In the genomic region with DNA sequence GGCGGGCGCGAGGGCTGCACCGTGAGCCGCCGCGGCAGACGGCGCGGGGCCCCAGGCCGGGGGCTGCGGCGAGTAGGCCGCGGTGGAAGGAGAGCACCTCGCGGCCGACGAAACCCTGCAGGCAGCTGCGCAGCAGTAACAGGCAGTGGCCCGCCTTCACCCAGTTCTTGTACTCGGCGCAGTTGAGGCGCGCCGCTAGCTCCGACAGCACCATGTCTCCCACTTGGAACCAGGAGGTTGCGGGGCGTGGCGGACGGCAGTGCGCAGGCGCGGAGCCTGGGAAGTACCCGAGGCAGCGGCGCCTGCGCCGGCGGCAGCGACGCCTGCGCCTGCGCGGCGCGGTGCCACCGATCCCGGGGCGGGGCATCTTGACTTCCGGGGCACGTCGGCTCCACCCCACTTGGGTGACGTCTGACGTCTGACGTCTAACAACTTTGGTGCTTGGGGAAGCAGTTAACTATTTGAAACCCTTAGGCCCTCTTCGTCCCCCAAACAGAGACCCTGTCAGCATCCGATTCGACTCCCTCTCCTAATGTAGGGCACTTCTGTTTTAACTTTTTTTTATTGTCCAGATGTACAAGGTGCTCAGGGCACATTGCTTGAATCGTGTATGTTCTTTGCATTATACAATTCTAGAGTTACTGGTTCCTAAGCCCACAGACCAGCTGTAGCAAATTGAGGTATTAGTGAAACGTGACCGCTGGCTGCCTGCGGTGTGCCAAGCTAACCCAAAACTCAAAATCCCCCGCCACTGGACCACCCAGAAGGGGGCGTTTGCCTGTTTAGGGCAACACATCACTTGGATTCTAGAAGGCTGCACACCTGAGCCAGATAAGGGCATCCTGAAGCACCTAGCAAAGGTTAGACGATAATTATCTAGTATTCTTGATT, we compare ENCODE assay signal across 8 cellular contexts. TPM values are rescaled to one million over a fixed set of nuclear protein-coding genes. Genes with fewer than 3 reads are reported as not detected.
DNase-seq lines count a peak whose midpoint lies in the region; ATAC-seq and TF ChIP-seq lines count a peak whose summit lies in the region.

A gene with protein sequence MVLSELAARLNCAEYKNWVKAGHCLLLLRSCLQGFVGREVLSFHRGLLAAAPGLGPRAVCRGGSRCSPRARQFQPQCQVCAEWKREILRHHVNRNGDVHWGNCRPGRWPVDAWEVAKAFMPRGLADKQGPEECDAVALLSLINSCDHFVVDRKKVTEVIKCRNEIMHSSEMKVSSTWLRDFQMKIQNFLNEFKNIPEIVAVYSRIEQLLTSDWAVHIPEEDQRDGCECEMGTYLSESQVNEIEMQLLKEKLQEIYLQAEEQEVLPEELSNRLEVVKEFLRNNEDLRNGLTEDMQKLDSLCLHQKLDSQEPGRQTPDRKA (minus strand): TSS at position 255 of the 891 bp plus-strand sequence. CDS start 41 bp downstream, at position 214.

- peaks cover 30% of the 10 kb centered on the region for H3K4me1 Mint-ChIP-seq in Calu3 (ENCODE audit: low read depth, unreplicated experiment)
- H3K4me1 Mint-ChIP-seq in activated CD8-positive, alpha-beta memory T cell treated with anti-CD3 and anti-CD28 coated beads, Interleukin-2, amount 10 ng/mL, durations not matched to agents 7 days and 5 days, result peaks cover 10% of the 10 kb centered on the region

- peaks cover 43% of the 10 kb centered on the region for H3K36me3 Mint-ChIP-seq in Calu3 (ENCODE audit: insufficient read depth, unreplicated experiment)
- peaks cover 22% of the 10 kb centered on the region for H3K36me3 Mint-ChIP-seq in activated CD8-positive, alpha-beta memory T cell treated with anti-CD3 and anti-CD28 coated beads, Interleukin-2, amount 10 ng/mL, durations not matched to agents 7 days and 5 days

- peaks cover 33% of the 10 kb centered on the region for H3K36me3 ChIP-seq in HUES48 (ENCODE audit: control insufficient read depth, insufficient read depth, low read length)
- peaks cover 46% of the 10 kb centered on the region for H3K36me3 ChIP-seq in NT2/D1 (ENCODE audit: insufficient read depth, insufficient read length, low read length)
- no peaks in the 10 kb centered on the region for H3K36me3 ChIP-seq in endocrine pancreas (ENCODE audit: control insufficient read depth, insufficient read depth, low read length)
- peaks cover 11% of the 10 kb centered on the region for H3K36me3 ChIP-seq in mesodermal cell (ENCODE audit: control insufficient read depth, insufficient read depth, low read length)

- H3K9me3 ChIP-seq in HUES48 (ENCODE audit: control insufficient read depth, insufficient read depth, low read length) (no peaks in the 10 kb centered on the region), NT2/D1 (ENCODE audit: insufficient read depth, low read length) (no peaks in the 10 kb centered on the region), endocrine pancreas (ENCODE audit: control insufficient read depth, low read length) (no peaks in the 10 kb centered on the region), mesodermal cell (ENCODE audit: control insufficient read depth, low read length) (no peaks in the 10 kb centered on the region)

- H3K9ac ChIP-seq in HUES48 (ENCODE audit: low read depth, low read length) (peak within 1 kb of the TSS; percentile 73), NT2/D1 (ENCODE audit: insufficient read length, low read depth) (peak within 1 kb of the TSS; percentile 93), endocrine pancreas (ENCODE audit: control insufficient read depth, insufficient read depth, low read length) (peak within 1 kb of the TSS; percentile 54)

- ATAC-seq in GM21390 (IDR thresholded peaks at IDR 0.05; ENCODE audit: unreplicated experiment), result peak; percentile 61
- ATAC-seq in activated CD8-positive, alpha-beta memory T cell treated with anti-CD3 and anti-CD28 coated beads, Interleukin-2, amount 10 ng/mL, durations not matched to agents 7 days and 5 days, result peak; percentile 84

- peak within 1 kb of the TSS; percentile 90 for H3K4me3 Mint-ChIP-seq in Calu3 (ENCODE audit: low read depth, unreplicated experiment)
- peak within 1 kb of the TSS; percentile 90 for H3K4me3 Mint-ChIP-seq in activated CD8-positive, alpha-beta memory T cell treated with anti-CD3 and anti-CD28 coated beads, Interleukin-2, amount 10 ng/mL, durations not matched to agents 7 days and 5 days

- peak within 1 kb of the TSS; percentile 75 for H3K27ac ChIP-seq in HUES48 (ENCODE audit: low read depth, low read length)
- peak within 1 kb of the TSS; percentile 80 for H3K27ac ChIP-seq in mesodermal cell (ENCODE audit: low read depth, low read length, severe bottlenecking)

- WGBS in mesodermal cell (ENCODE audit: insufficient coverage in 2 of 2), 2 experiments, result 0 to 3% methylated on average over 7 to 23 of the region's 66 CpGs

- peak within 1 kb of the TSS; percentile 95 for H3K27ac Mint-ChIP-seq in Calu3 (ENCODE audit: unreplicated experiment)
- peak within 1 kb of the TSS; percentile 95 for H3K27ac Mint-ChIP-seq in activated CD8-positive, alpha-beta memory T cell treated with anti-CD3 and anti-CD28 coated beads, Interleukin-2, amount 10 ng/mL, durations not matched to agents 7 days and 5 days

- intact Hi-C loops in Calu3 (cut with micrococcal nuclease; ENCODE audit: unreplicated experiment), result no loop called here

- H3K4me3 ChIP-seq in HUES48 (ENCODE audit: low read depth, low read length) (peak within 1 kb of the TSS; percentile 80), NT2/D1 (ENCODE audit: insufficient read length, low read depth) (peak within 1 kb of the TSS; percentile 69), endocrine pancreas (ENCODE audit: control insufficient read depth, insufficient read depth, low read length) (peak within 1 kb of the TSS; percentile 57), mesodermal cell (ENCODE audit: extremely low read depth, insufficient read depth, low read length, poor library complexity, severe bottlenecking) (peak within 1 kb of the TSS; percentile 62)

- H3K9me3 Mint-ChIP-seq in Calu3 (ENCODE audit: low read depth, unreplicated experiment), result no peaks in the 10 kb centered on the region
- H3K9me3 Mint-ChIP-seq in activated CD8-positive, alpha-beta memory T cell treated with anti-CD3 and anti-CD28 coated beads, Interleukin-2, amount 10 ng/mL, durations not matched to agents 7 days and 5 days (ENCODE audit: low read depth), result no peaks in the 10 kb centered on the region

- no peak for TF ChIP-seq CTCF in Calu3 (IDR thresholded peaks at IDR 0.05; ENCODE audit: unreplicated experiment)

- CTCF ChIA-PET in Calu3 (lab: Charles Lee), result interaction anchor here (0.6 to 1.0 kb wide), 4 partner anchors 124 to 398 kb away, joined by 3 to 8 read pairs (median 5); no protein-coding TSS in a partner anchor
- CTCF ChIA-PET in activated CD8-positive, alpha-beta memory T cell treated with anti-CD3 and anti-CD28 coated beads, Interleukin-2, amount 10 ng/mL, durations not matched to agents 7 days and 5 days (lab: Charles Lee), result interaction anchor here (0.8 to 1.9 kb wide), 3 partner anchors 107 to 147 kb away, joined by 3 to 5 read pairs (median 3); no protein-coding TSS in a partner anchor

- H3K4me1 ChIP-seq in HUES48 (ENCODE audit: control insufficient read depth, insufficient read depth, low read length), result peaks cover 3% of the 10 kb centered on the region; the same call in 1 of the 2 replicates
- no peaks in the 10 kb centered on the region for H3K4me1 ChIP-seq in NT2/D1 (ENCODE audit: insufficient read depth, insufficient read length)
- peaks cover 4% of the 10 kb centered on the region for H3K4me1 ChIP-seq in endocrine pancreas (ENCODE audit: control insufficient read depth, insufficient read depth, low read length)
- H3K4me1 ChIP-seq in mesodermal cell (ENCODE audit: control insufficient read depth, insufficient read depth, low read length, poor library complexity, severe bottlenecking), result no peaks in the 10 kb centered on the region

- no peaks in the 10 kb centered on the region for H3K27me3 Mint-ChIP-seq in Calu3 (ENCODE audit: unreplicated experiment)
- H3K27me3 Mint-ChIP-seq in activated CD8-positive, alpha-beta memory T cell treated with anti-CD3 and anti-CD28 coated beads, Interleukin-2, amount 10 ng/mL, durations not matched to agents 7 days and 5 days, result no peaks in the 10 kb centered on the region

- no TSS peak for BruUV-seq in Calu3 (replicated peaks; lab: Mats Ljungman, UMichigan)

- DNase-seq in Calu3, result peak; percentile 94
- peak; percentile 87 for DNase-seq in NT2/D1 (ENCODE audit: low read depth, low spot score)
- DNase-seq in activated CD8-positive, alpha-beta memory T cell treated with anti-CD3 and anti-CD28 coated beads, Interleukin-2, amount 10 ng/mL, durations not matched to agents 7 days and 5 days, result peak; percentile 93
- DNase-seq in stimulated activated CD8-positive, alpha-beta memory T cell treated with anti-CD3 and anti-CD28 coated beads, Interleukin-15, amount 100 ng/mL, for 4 hours (ENCODE audit: low read depth in 2 of 2), result peak; percentile 81 to 92

- H3K27me3 ChIP-seq in HUES48 (ENCODE audit: control insufficient read depth, insufficient read depth, low read length), result no peaks in the 10 kb centered on the region
- no peaks in the 10 kb centered on the region for H3K27me3 ChIP-seq in NT2/D1 (ENCODE audit: insufficient read depth, insufficient read length)
- no peaks in the 10 kb centered on the region for H3K27me3 ChIP-seq in endocrine pancreas (ENCODE audit: control insufficient read depth, insufficient read depth, low read length)

RNA-seq across cellular contexts. Expression of the gene that starts here (rescaled TPM):
- total RNA-seq in Calu3 (2022), result 14.9 and 18.7 TPM in 2 replicates
- 10 to 100 TPM; 22.8 to 23.7 TPM for total RNA-seq in activated CD8-positive, alpha-beta memory T cell treated with anti-CD3 and anti-CD28 coated beads, Interleukin-2, amount 10 ng/mL, durations not matched to agents 7 days and 5 days
- 12.2 TPM for polyA plus RNA-seq in mesodermal cell (2013, experiment 1 of 2)
- 13.0 TPM for polyA plus RNA-seq in mesodermal cell (2013, experiment 2 of 2)

Comparison
In these comparisons a context has a peak if more than half of its experiments do, and no peak if none do; other contexts are left out.
1. Peak in every context shown above with its lines: DNase-seq, ATAC-seq, H3K4me3 ChIP-seq and H3K27ac ChIP-seq.